In genomic region chr20:50794181-50794845, GRCh38 we compare ENCODE assay signal across 1 cellular context.
TF ChIP-seq lines count a peak whose summit lies in the region.

No MANE protein-coding gene starts in this region.

TF ChIP-seq in HEK293, 187 proteins besides CTCF, POLR2A, EP300 and RAD21 (continued from another document):
- no peak for TF ChIP-seq ZFP41 (tag by site-specific recombination; IDR thresholded peaks at IDR 0.05; ENCODE audit: borderline replicate concordance)
- TF ChIP-seq ZNF274 (IDR thresholded peaks at IDR 0.05; ENCODE audit: low read length): no peak
- TF ChIP-seq ZNF274 (tag by site-specific recombination; IDR thresholded peaks at IDR 0.05; ENCODE audit: borderline replicate concordance): no peak
- peak; percentile 42 for TF ChIP-seq ZNF654 (tag by site-specific recombination; IDR thresholded peaks at IDR 0.05; ENCODE audit: low read depth)
- TF ChIP-seq, protein P1, sequence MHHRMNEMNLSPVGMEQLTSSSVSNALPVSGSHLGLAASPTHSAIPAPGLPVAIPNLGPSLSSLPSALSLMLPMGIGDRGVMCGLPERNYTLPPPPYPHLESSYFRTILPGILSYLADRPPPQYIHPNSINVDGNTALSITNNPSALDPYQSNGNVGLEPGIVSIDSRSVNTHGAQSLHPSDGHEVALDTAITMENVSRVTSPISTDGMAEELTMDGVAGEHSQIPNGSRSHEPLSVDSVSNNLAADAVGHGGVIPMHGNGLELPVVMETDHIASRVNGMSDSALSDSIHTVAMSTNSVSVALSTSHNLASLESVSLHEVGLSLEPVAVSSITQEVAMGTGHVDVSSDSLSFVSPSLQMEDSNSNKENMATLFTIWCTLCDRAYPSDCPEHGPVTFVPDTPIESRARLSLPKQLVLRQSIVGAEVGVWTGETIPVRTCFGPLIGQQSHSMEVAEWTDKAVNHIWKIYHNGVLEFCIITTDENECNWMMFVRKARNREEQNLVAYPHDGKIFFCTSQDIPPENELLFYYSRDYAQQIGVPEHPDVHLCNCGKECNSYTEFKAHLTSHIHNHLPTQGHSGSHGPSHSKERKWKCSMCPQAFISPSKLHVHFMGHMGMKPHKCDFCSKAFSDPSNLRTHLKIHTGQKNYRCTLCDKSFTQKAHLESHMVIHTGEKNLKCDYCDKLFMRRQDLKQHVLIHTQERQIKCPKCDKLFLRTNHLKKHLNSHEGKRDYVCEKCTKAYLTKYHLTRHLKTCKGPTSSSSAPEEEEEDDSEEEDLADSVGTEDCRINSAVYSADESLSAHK (tag by site-specific recombination; IDR thresholded peaks at IDR 0.05): peak; percentile 38; the same call in 1 of the 2 replicates
- no peak for TF ChIP-seq ZNF837 (tag by site-specific recombination; IDR thresholded peaks at IDR 0.05)
- TF ChIP-seq ZNF776 (tag by site-specific recombination; IDR thresholded peaks at IDR 0.05; ENCODE audit: borderline replicate concordance): no peak
- TF ChIP-seq ZSCAN23 (tag by site-specific recombination; IDR thresholded peaks at IDR 0.05): no peak
- TF ChIP-seq ZEB2 (tag by site-specific recombination; IDR thresholded peaks at IDR 0.05): peak; percentile 72
- no peak for TF ChIP-seq ZBTB1 (tag by site-specific recombination; IDR thresholded peaks at IDR 0.05)
- no peak for TF ChIP-seq ZNF350 (tag by site-specific recombination; IDR thresholded peaks at IDR 0.05)
- TF ChIP-seq, protein P2, sequence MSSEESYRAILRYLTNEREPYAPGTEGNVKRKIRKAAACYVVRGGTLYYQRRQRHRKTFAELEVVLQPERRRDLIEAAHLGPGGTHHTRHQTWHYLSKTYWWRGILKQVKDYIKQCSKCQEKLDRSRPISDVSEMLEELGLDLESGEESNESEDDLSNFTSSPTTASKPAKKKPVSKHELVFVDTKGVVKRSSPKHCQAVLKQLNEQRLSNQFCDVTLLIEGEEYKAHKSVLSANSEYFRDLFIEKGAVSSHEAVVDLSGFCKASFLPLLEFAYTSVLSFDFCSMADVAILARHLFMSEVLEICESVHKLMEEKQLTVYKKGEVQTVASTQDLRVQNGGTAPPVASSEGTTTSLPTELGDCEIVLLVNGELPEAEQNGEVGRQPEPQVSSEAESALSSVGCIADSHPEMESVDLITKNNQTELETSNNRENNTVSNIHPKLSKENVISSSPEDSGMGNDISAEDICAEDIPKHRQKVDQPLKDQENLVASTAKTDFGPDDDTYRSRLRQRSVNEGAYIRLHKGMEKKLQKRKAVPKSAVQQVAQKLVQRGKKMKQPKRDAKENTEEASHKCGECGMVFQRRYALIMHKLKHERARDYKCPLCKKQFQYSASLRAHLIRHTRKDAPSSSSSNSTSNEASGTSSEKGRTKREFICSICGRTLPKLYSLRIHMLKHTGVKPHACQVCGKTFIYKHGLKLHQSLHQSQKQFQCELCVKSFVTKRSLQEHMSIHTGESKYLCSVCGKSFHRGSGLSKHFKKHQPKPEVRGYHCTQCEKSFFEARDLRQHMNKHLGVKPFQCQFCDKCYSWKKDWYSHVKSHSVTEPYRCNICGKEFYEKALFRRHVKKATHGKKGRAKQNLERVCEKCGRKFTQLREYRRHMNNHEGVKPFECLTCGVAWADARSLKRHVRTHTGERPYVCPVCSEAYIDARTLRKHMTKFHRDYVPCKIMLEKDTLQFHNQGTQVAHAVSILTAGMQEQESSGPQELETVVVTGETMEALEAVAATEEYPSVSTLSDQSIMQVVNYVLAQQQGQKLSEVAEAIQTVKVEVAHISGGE (tag by site-specific recombination; conservative IDR thresholded peaks at IDR 0.05; ENCODE audit: low read depth): peak; percentile 30; the same call in 1 of the 2 replicates
- TF ChIP-seq ZNF335 (tag by site-specific recombination; conservative IDR thresholded peaks at IDR 0.05): no peak
- no peak for TF ChIP-seq TCF7L2 (IDR thresholded peaks at IDR 0.05; ENCODE audit: borderline replicate concordance, low read depth, low read length)
TF ChIP-seq in HEK293: peak in this region for 7.
